25 cellular contexts compared by ENCODE assay signal in the genomic region with DNA sequence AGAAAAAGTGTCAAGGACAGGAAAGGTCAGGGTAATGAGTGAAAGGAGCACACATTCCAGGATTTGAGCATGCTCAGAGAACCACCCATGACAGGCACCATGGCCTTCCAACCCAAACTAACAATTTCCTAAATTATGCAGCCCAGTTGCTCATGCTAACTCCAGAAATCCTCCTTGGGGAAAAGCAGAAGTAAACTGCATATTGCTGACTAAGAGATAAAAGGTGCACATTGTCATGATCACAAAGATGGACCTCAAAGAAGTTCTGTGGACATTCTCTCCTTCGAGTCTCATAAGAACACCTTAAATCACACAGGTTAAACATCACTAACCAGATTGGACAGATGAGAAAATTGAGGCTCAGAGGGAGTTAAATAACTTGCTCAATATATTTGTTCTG.
DNase-seq lines count a peak whose midpoint lies in the region; ATAC-seq, FAIRE-seq and TF ChIP-seq lines count a peak whose summit lies in the region.
"Had no signal": no experiment of that assay in that cellular context is flagged by ENCODE, and none has a peak within 500 bp of the region (broad histone marks: within the 10 kb centered on the region; RNA-seq: fewer than 3 reads in every experiment).

No MANE protein-coding gene starts in this region.

- H3K27me3 ChIP-seq in BLaER1 treated with 17β-estradiol and CSF1 and Interleukin-3, amounts not matched to agents 10 nM and 100 nM: no peaks in the 10 kb centered on the region
- no peaks in the 10 kb centered on the region for H3K27me3 ChIP-seq in OCI-LY3 (ENCODE audit: low read depth, low read length)
- H3K27me3 ChIP-seq in K562 (ENCODE audit: control insufficient read depth in 2 of 2, insufficient read depth in 2 of 2, low read length in 2 of 2): no peaks in the 10 kb centered on the region

- TF ChIP-seq EP300 in K562 (IDR thresholded peaks at IDR 0.05; ENCODE audit: low read length): no peak

- DNase-seq in GM19239 (ENCODE audit: insufficient read length, low spot score): no peak
- DNase-seq in K562 (ENCODE audit: extremely low read depth in 1 of 4, low spot score in 3 of 4): no peak
- no peak for DNase-seq in mucosa of gallbladder (ENCODE audit: low spot score)
- no peak for DNase-seq in activated CD4-positive, alpha-beta T cell treated with anti-CD3 and anti-CD28 coated beads for 36 hours
- DNase-seq: ACHN, DMS53, EL, GF-D8, MG63, NCI-H1417 treated with DMSO at 0.1 percent for 48 hours, NCI-H187, NCI-H510A, OCI-M1, Right ventricle myocardium superior, SW 1271, T-helper 17 cell had no signal

- no peak for TF ChIP-seq CTCF in OCI-LY3 (IDR thresholded peaks at IDR 0.05; ENCODE audit: low read depth, low read length)
- no peak for TF ChIP-seq CTCF in K562 (IDR thresholded peaks at IDR 0.05 in 2 of 3, conservative IDR thresholded peaks at IDR 0.05 in 1 of 3; ENCODE audit: insufficient read depth in 2 of 3, low read depth in 1 of 3, low read length in 3 of 3)

- H4K20me1 ChIP-seq in BLaER1 treated with 17β-estradiol and CSF1 and Interleukin-3, amounts not matched to agents 10 nM and 100 nM: no peaks in the 10 kb centered on the region
- H4K20me1 ChIP-seq in OCI-LY3 (ENCODE audit: insufficient read depth, low read length) (no peaks in the 10 kb centered on the region), K562 (replicated peaks; ENCODE audit: control insufficient read depth, insufficient read depth, low read length) (no peaks in the 10 kb centered on the region)

- H3K27me3 Mint-ChIP-seq in activated CD4-positive, alpha-beta T cell treated with anti-CD3 and anti-CD28 coated beads for 36 hours: peaks cover 9% of the 10 kb centered on the region

- POLR2A ChIA-PET in K562 (lab: Yijun Ruan, JAX): interaction anchor here (0.7 to 0.9 kb wide), 2 partner anchors 9 to 12 kb away, joined by 3 read pairs; no protein-coding TSS in a partner anchor
- POLR2A ChIA-PET in activated CD4-positive, alpha-beta T cell treated with anti-CD3 and anti-CD28 coated beads for 36 hours (lab: Charles Lee): no interaction called here

- no peak for ATAC-seq in K562
- no peak for ATAC-seq in GM19328 (IDR thresholded peaks at IDR 0.05; ENCODE audit: unreplicated experiment)
- no peak for ATAC-seq in HG03342 (IDR thresholded peaks at IDR 0.05; ENCODE audit: unreplicated experiment)
- no peak for ATAC-seq in activated CD4-positive, alpha-beta T cell treated with anti-CD3 and anti-CD28 coated beads for 36 hours
- ATAC-seq: GM23338 had no signal

- H3K4me3 Mint-ChIP-seq in activated CD4-positive, alpha-beta T cell treated with anti-CD3 and anti-CD28 coated beads for 36 hours: no peak overlapping the region
- H3K4me3 Mint-ChIP-seq: GM23338, T-helper 17 cell had no signal

- BruUV-seq in K562 (replicated peaks; lab: Mats Ljungman, UMichigan): no TSS peak

- no peak overlapping the region for H3K27ac Mint-ChIP-seq in activated CD4-positive, alpha-beta T cell treated with anti-CD3 and anti-CD28 coated beads for 36 hours
- H3K27ac Mint-ChIP-seq: T-helper 17 cell had no signal

- peaks cover 12% of the 10 kb centered on the region for H3K4me1 Mint-ChIP-seq in activated CD4-positive, alpha-beta T cell treated with anti-CD3 and anti-CD28 coated beads for 36 hours
- H3K4me1 Mint-ChIP-seq: T-helper 17 cell had no signal

- CTCF ChIA-PET in K562 (lab: Yijun Ruan, JAX; ENCODE audit: low intra/inter-chr PET ratio): no interaction called here
- CTCF ChIA-PET in activated CD4-positive, alpha-beta T cell treated with anti-CD3 and anti-CD28 coated beads for 36 hours (lab: Charles Lee): interaction anchor here (0.7 to 1.8 kb wide), 3 partner anchors 9 to 23 kb away, joined by 3 to 7 read pairs (median 3); no protein-coding TSS in a partner anchor

- H3K79me2 ChIP-seq in OCI-LY3 (ENCODE audit: low read length) (no peaks in the 10 kb centered on the region), K562 (ENCODE audit: control insufficient read depth, insufficient read depth, low read length) (no peaks in the 10 kb centered on the region)

- no peaks in the 10 kb centered on the region for H3K9me3 Mint-ChIP-seq in activated CD4-positive, alpha-beta T cell treated with anti-CD3 and anti-CD28 coated beads for 36 hours (ENCODE audit: low read depth)
- H3K9me3 Mint-ChIP-seq: GM23338 had no signal

- no peak for TF ChIP-seq POLR2A in K562 (conservative IDR thresholded peaks at IDR 0.05)

- H3K9ac ChIP-seq in BLaER1 treated with 17β-estradiol and CSF1 and Interleukin-3, amounts not matched to agents 10 nM and 100 nM: no peak overlapping the region
- H3K9ac ChIP-seq in OCI-LY3 (ENCODE audit: low read length) (peak overlapping the region; percentile 56), K562 (ENCODE audit: insufficient read depth in 1 of 2, low read depth in 2 of 2, low read length in 2 of 2) (no peak overlapping the region)

- H3K36me3 Mint-ChIP-seq in activated CD4-positive, alpha-beta T cell treated with anti-CD3 and anti-CD28 coated beads for 36 hours (ENCODE audit: low read depth): no peaks in the 10 kb centered on the region

- peaks cover 12 to 15% (median 13%) of the 10 kb centered on the region in 10 experiments for H3K4me1 ChIP-seq in BLaER1 treated with 17β-estradiol and CSF1 and Interleukin-3, amounts not matched to agents 10 nM and 100 nM
- peaks cover 69% of the 10 kb centered on the region for H3K4me1 ChIP-seq in OCI-LY3 (ENCODE audit: low read length)
- H3K4me1 ChIP-seq in K562 (replicated peaks in 1 of 2; ENCODE audit: control insufficient read depth in 2 of 2, insufficient read depth in 2 of 2, low read length in 2 of 2): no peaks in the 10 kb centered on the region
- H3K4me1 ChIP-seq: HAP-1 had no signal

- H3K27ac ChIP-seq in BLaER1 treated with 17β-estradiol and CSF1 and Interleukin-3, amounts not matched to agents 10 nM and 100 nM: peak overlapping the region in 1 of 11 experiments; percentile 42; a peak in 1 of 22 replicates
- H3K27ac ChIP-seq in OCI-LY3 (ENCODE audit: low read length): peak overlapping the region; percentile 87
- H3K27ac ChIP-seq in K562 (ENCODE audit: extremely low read depth, low read depth, low read length): no peak overlapping the region
- H3K27ac ChIP-seq: C4-2B had no signal

- H3K36me3 ChIP-seq in BLaER1 treated with 17β-estradiol and CSF1 and Interleukin-3, amounts not matched to agents 10 nM and 100 nM: no peaks in the 10 kb centered on the region
- H3K36me3 ChIP-seq in OCI-LY3 (replicated peaks; ENCODE audit: low read depth, low read length) (no peaks in the 10 kb centered on the region), K562 (ENCODE audit: control insufficient read depth, insufficient read depth, low read length) (no peaks in the 10 kb centered on the region)
- H3K36me3 ChIP-seq: HAP-1, MG63 had no signal

- in situ Hi-C loops in K562 (cut with MboI): no loop called here

- H3K4me2 ChIP-seq in BLaER1 treated with 17β-estradiol and CSF1 and Interleukin-3, amounts not matched to agents 10 nM and 100 nM: peak overlapping the region in 9 of 11 experiments; percentile 9 to 57 (median 44); a peak in 13 of 22 replicates
- peak overlapping the region; percentile 78 for H3K4me2 ChIP-seq in OCI-LY3 (ENCODE audit: low read length)
- H3K4me2 ChIP-seq in K562 (ENCODE audit: insufficient read depth, low read length): no peak overlapping the region
- H3K4me2 ChIP-seq: GM23338 had no signal

- 5% methylated on average over 1 of the region's 1 CpG for WGBS in K562 (ENCODE audit: insufficient coverage, low coverage, missing lambda C conversion rate)

- intact Hi-C loops in K562 (cut with micrococcal nuclease): no loop called here
- intact Hi-C loops in activated CD4-positive, alpha-beta T cell treated with anti-CD3 and anti-CD28 coated beads for 36 hours (cut with DNase I, micrococcal nuclease): no loop called here

- H3K9me1 ChIP-seq in K562 (ENCODE audit: control insufficient read depth, insufficient read depth, low read length): no peaks in the 10 kb centered on the region

- H2AFZ ChIP-seq in OCI-LY3 (ENCODE audit: low read depth, low read length) (no peak overlapping the region), K562 (ENCODE audit: low read depth, low read length) (no peak overlapping the region)
- H2AFZ ChIP-seq: GM23338 had no signal

- FAIRE-seq in GM19239 (lab: Jason Lieb, UNC) (peak; percentile 84), K562 (lab: Jason Lieb, UNC) (no peak)
- FAIRE-seq: D721Med, RCC 7860 had no signal

- H3K9me3 ChIP-seq in BLaER1 treated with 17β-estradiol and CSF1 and Interleukin-3, amounts not matched to agents 10 nM and 100 nM (replicated peaks in 1 of 11): no peaks in the 10 kb centered on the region
- no peaks in the 10 kb centered on the region for H3K9me3 ChIP-seq in OCI-LY3 (ENCODE audit: insufficient read depth, low read length)
- H3K9me3 ChIP-seq in K562 (replicated peaks; ENCODE audit: control insufficient read depth, insufficient read depth, low read depth, low read length): no peaks in the 10 kb centered on the region
- H3K9me3 ChIP-seq: HAP-1, MG63 had no signal

- no peak overlapping the region for H3K4me3 ChIP-seq in BLaER1 treated with 17β-estradiol and CSF1 and Interleukin-3, amounts not matched to agents 10 nM and 100 nM
- peak overlapping the region; percentile 46; the same call in 1 of the 2 replicates for H3K4me3 ChIP-seq in OCI-LY3 (ENCODE audit: low read length)
- no peak overlapping the region for H3K4me3 ChIP-seq in K562
- H3K4me3 ChIP-seq: GM23338, HAP-1, MG63 had no signal

- TF ChIP-seq RAD21 in K562 (CRISPR knock-in tag; conservative IDR thresholded peaks at IDR 0.05 in 1 of 2, IDR thresholded peaks at IDR 0.05 in 1 of 2): no peak

TF ChIP-seq in K562, 482 proteins besides CTCF, POLR2A, EP300 and RAD21 (continues in another document):
- TF ChIP-seq ZNF316 (IDR thresholded peaks at IDR 0.05) (peak; percentile 76), C11orf30 (IDR thresholded peaks at IDR 0.05; ENCODE audit: low read depth) (peak; percentile 75), PTRF (tag; IDR thresholded peaks at IDR 0.05) (no peak), MAFK (IDR thresholded peaks at IDR 0.05; ENCODE audit: low read length) (peak; percentile 73; the same call in 1 of the 2 replicates), MAFF (IDR thresholded peaks at IDR 0.05; ENCODE audit: low read length) (peak; percentile 80), ZNF121 (CRISPR knock-in tag; conservative IDR thresholded peaks at IDR 0.05) (no peak), MAFG (tag; conservative IDR thresholded peaks at IDR 0.05) (peak; percentile 72)
- TF ChIP-seq, protein P1, sequence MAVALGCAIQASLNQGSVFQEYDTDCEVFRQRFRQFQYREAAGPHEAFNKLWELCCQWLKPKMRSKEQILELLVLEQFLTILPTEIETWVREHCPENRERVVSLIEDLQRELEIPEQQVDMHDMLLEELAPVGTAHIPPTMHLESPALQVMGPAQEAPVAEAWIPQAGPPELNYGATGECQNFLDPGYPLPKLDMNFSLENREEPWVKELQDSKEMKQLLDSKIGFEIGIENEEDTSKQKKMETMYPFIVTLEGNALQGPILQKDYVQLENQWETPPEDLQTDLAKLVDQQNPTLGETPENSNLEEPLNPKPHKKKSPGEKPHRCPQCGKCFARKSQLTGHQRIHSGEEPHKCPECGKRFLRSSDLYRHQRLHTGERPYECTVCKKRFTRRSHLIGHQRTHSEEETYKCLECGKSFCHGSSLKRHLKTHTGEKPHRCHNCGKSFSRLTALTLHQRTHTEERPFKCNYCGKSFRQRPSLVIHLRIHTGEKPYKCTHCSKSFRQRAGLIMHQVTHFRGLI (CRISPR knock-in tag; IDR thresholded peaks at IDR 0.05): no peak
